17 cellular contexts compared by ENCODE assay signal in the genomic region with DNA sequence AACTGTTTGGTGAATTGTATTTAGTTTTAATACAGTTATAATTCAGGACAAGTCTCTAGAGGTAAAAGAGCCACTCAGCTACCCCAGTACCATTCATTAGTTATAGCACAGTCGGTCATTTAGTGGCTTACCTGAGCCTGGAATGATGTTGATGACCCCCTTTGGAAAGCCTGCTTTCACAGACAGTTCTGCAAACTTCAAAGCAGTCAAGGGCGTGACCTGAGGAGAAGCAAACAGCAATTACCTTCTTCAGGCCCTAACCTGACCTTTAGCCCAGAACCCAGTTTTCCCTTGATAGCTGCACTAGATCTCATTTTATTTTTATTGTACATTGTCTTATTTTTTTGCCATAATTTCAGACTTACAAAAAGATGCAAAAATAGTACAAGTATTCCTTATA. TPM values are rescaled to one million over a fixed set of nuclear protein-coding genes. Genes with fewer than 3 reads are reported as not detected.
DNase-seq lines count a peak whose midpoint lies in the region; ATAC-seq, FAIRE-seq and TF ChIP-seq lines count a peak whose summit lies in the region.
"Had no signal": no experiment of that assay in that cellular context is flagged by ENCODE, and none has a peak within 500 bp of the region (broad histone marks: within the 10 kb centered on the region; RNA-seq: fewer than 3 reads in every experiment).

No MANE protein-coding gene starts in this region.

- intact Hi-C loops in HepG2 (cut with micrococcal nuclease; ENCODE audit: unreplicated experiment): no loop called here
- intact Hi-C loops in right lobe of liver (cut with DNase I): no loop called here

- no peak overlapping the region for H2AFZ ChIP-seq in HepG2 (ENCODE audit: low read length)

- no peaks in the 10 kb centered on the region for H4K20me1 ChIP-seq in HepG2 (ENCODE audit: insufficient read depth, low read length)

- no peak overlapping the region for H3K4me3 ChIP-seq in HepG2 (replicated peaks in 1 of 3; ENCODE audit: insufficient read depth in 1 of 3, low read depth in 2 of 3, low read length in 3 of 3)
- no peak overlapping the region for H3K4me3 ChIP-seq in right lobe of liver
- H3K4me3 ChIP-seq: GM12878 had no signal

- no peaks in the 10 kb centered on the region for H3K9me3 Mint-ChIP-seq in nephron
- H3K9me3 Mint-ChIP-seq: CD14-positive monocyte; CD8-positive, alpha-beta memory T cell; HFFc6; IgD-negative memory B cell had no signal

- H3K27me3 ChIP-seq in HepG2 (ENCODE audit: control insufficient read depth in 1 of 2, insufficient read depth in 2 of 2, low read length in 2 of 2) (no peaks in the 10 kb centered on the region), right lobe of liver (no peaks in the 10 kb centered on the region)

- H3K4me3 Mint-ChIP-seq in nephron: no peak overlapping the region
- H3K4me3 Mint-ChIP-seq: CD14-positive monocyte; CD8-positive, alpha-beta memory T cell; HFFc6; IgD-negative memory B cell had no signal

- H3K27me3 Mint-ChIP-seq in nephron (ENCODE audit: low read depth): no peaks in the 10 kb centered on the region
- H3K27me3 Mint-ChIP-seq: CD8-positive, alpha-beta memory T cell; IgD-negative memory B cell had no signal

- no peak overlapping the region for H3K9ac ChIP-seq in HepG2 (ENCODE audit: insufficient read depth, low read depth, low read length)

- peaks cover 6% of the 10 kb centered on the region; the same call in 1 of the 2 replicates for H3K4me1 ChIP-seq in HepG2 (ENCODE audit: insufficient read depth, low read length)
- no peaks in the 10 kb centered on the region for H3K4me1 ChIP-seq in right lobe of liver

- H3K27ac Mint-ChIP-seq in nephron: peak overlapping the region in 2 of 3 experiments; percentile 43 to 67
- H3K27ac Mint-ChIP-seq: CD14-positive monocyte; CD8-positive, alpha-beta memory T cell; HFFc6; IgD-negative memory B cell had no signal

- no TSS peak for BruUV-seq in HepG2 (replicated peaks; lab: Mats Ljungman, UMichigan)

- CTCF ChIA-PET in HepG2 (lab: Yijun Ruan, JAX; ENCODE audit: low intra/inter-chr PET ratio, low total read pairs): no interaction called here

- no peaks in the 10 kb centered on the region for H3K36me3 Mint-ChIP-seq in nephron (ENCODE audit: low read depth)
- H3K36me3 Mint-ChIP-seq: CD8-positive, alpha-beta memory T cell had no signal

- TF ChIP-seq CTCF in HepG2 (CRISPR knock-in tag; IDR thresholded peaks at IDR 0.05): no peak
- no peak for TF ChIP-seq CTCF in right lobe of liver (IDR thresholded peaks at IDR 0.05)
- no peak for TF ChIP-seq CTCF in nephron (IDR thresholded peaks at IDR 0.05; ENCODE audit: unreplicated experiment in 3 of 3)

- no peak for FAIRE-seq in HepG2 (lab: Jason Lieb, UNC)
- FAIRE-seq: GM12878, H1 had no signal

- H3K36me3 ChIP-seq in HepG2 (replicated peaks in 1 of 2; ENCODE audit: control insufficient read depth in 1 of 2, insufficient read depth in 2 of 2, low read length in 2 of 2) (no peaks in the 10 kb centered on the region), right lobe of liver (no peaks in the 10 kb centered on the region)

- no peaks in the 10 kb centered on the region for H3K9me3 ChIP-seq in HepG2 (ENCODE audit: low read length)
- H3K9me3 ChIP-seq in right lobe of liver: no peaks in the 10 kb centered on the region
- H3K9me3 ChIP-seq: Caco-2 had no signal

- TF ChIP-seq RAD21 in HepG2 (CRISPR knock-in tag; IDR thresholded peaks at IDR 0.05): no peak

- TF ChIP-seq POLR2A in HepG2 (IDR thresholded peaks at IDR 0.05; ENCODE audit: insufficient read depth in 1 of 2, low read depth in 2 of 2, low read length in 2 of 2) (no peak), right lobe of liver (IDR thresholded peaks at IDR 0.05) (no peak)

- no peak for ATAC-seq in HepG2
- no peak for ATAC-seq in right lobe of liver
- no peak for ATAC-seq in HG03097 (IDR thresholded peaks at IDR 0.05; ENCODE audit: low FRiP score, unreplicated experiment)
- ATAC-seq: GM12878 had no signal

- DNase-seq in HepG2 (ENCODE audit: low spot score) (peak; percentile 14), right lobe of liver (no peak), LoVo (ENCODE audit: low spot score) (peak; percentile 62), HPDE6-E6E7 (ENCODE audit: extremely low spot score) (no peak), Ammon's horn (ENCODE audit: low spot score) (no peak)
- DNase-seq: CD8-positive, alpha-beta memory T cell; HCEC 1CT; HFFc6; KG1 had no signal

- TF ChIP-seq EP300 in HepG2 (IDR thresholded peaks at IDR 0.05; ENCODE audit: low read depth in 2 of 2, low read length in 2 of 2): no peak
- no peak for TF ChIP-seq EP300 in HepG2 (CRISPR knock-in tag; IDR thresholded peaks at IDR 0.05; ENCODE audit: borderline replicate concordance)

- no peaks in the 10 kb centered on the region for H3K79me2 ChIP-seq in HepG2 (ENCODE audit: insufficient read depth, low read length)

- no peak overlapping the region for H3K4me2 ChIP-seq in HepG2 (ENCODE audit: low read depth, low read length)

- in situ Hi-C loops in HepG2 (cut with HindIII; ENCODE audit: extremely low pct_ligation_motif_present, low pct_unique_long_range_greater_than_20kb): no loop called here

- POLR2A ChIA-PET in HepG2 (lab: Yijun Ruan, JAX): no interaction called here

- H3K27ac ChIP-seq in HepG2 (ENCODE audit: extremely low read length, insufficient read depth, low read length): no peak overlapping the region
- H3K27ac ChIP-seq in right lobe of liver: no peak overlapping the region
- H3K27ac ChIP-seq: HL-60 had no signal

- H3K4me1 Mint-ChIP-seq in nephron: peaks cover 11% of the 10 kb centered on the region

- WGBS in HepG2 (ENCODE audit: low lambda C conversion rate): 3% methylated on average over 2 of the region's 2 CpGs
- WGBS in right lobe of liver (ENCODE audit: insufficient coverage, low coverage, low lambda C conversion rate, missing lambda C conversion rate): 79% methylated on average over 2 of the region's 2 CpGs

RNA-seq across cellular contexts. Expression of a gene that starts 43.8 kb away (rescaled TPM):
- total RNA-seq in HepG2 (2016; rRNA removed; fragmentation: Illumina TruSeq; extraction: Trizol) (0.40 and 0.87 TPM in 2 replicates), right lobe of liver (under 1 TPM; 0.15 to 0.90 (median 0.28) TPM)
- total RNA-seq in HepG2 (2016; cell fraction: cytosol; rRNA removed; fragmentation: Illumina TruSeq; extraction: Trizol; ENCODE audit: low read depth): under 0.01 and 0.09 TPM in 2 replicates
- total RNA-seq in HepG2 (2016; cell fraction: insoluble cytoplasmic fraction; rRNA removed; fragmentation: Illumina TruSeq; extraction: Trizol): 0.59 and 0.87 TPM in 2 replicates
- total RNA-seq in HepG2 (2016; cell fraction: membrane; rRNA removed; fragmentation: Illumina TruSeq; extraction: Trizol): 0.17 and 0.25 TPM in 2 replicates
- 0.75 and 1.5 TPM in 2 replicates for total RNA-seq in HepG2 (2016; cell fraction: nucleus; rRNA removed; fragmentation: Illumina TruSeq; extraction: Trizol)
- polyA plus RNA-seq in HepG2 (2011; rRNA removed): 4.0 and 4.6 TPM in 2 replicates
- 2.2 and 3.0 TPM in 2 replicates for polyA plus RNA-seq in HepG2 (2011; cell fraction: cytosol; rRNA removed)
- polyA plus RNA-seq in HepG2 (2011; cell fraction: nucleus; rRNA removed): 3.5 and 4.1 TPM in 2 replicates
- polyA plus RNA-seq in HepG2 (2012): 1.9 and 3.4 TPM in 2 replicates
- 0.02 and 0.03 TPM in 2 replicates for polyA plus RNA-seq in HepG2 (2016; cell fraction: cytosol; fragmentation: Illumina TruSeq; extraction: Trizol; ENCODE audit: low read depth)
- 0.71 and 0.83 TPM in 2 replicates for polyA plus RNA-seq in HepG2 (2016; cell fraction: insoluble cytoplasmic fraction; fragmentation: Illumina TruSeq; extraction: Trizol; ENCODE audit: low read depth)
- polyA plus RNA-seq in HepG2 (2016; cell fraction: membrane; fragmentation: Illumina TruSeq; extraction: Trizol; ENCODE audit: low read depth): 0.06 and 0.12 TPM in 2 replicates
- polyA plus RNA-seq in HepG2 (2016; cell fraction: nucleus; fragmentation: Illumina TruSeq; extraction: Trizol; ENCODE audit: insufficient read depth, low read depth): 0.62 and 1.1 TPM in 2 replicates
- polyA minus RNA-seq in HepG2 (2011; rRNA and poly(A)+ RNA removed; ENCODE audit: low replicate concordance): 0.49 and 4.9 TPM in 2 replicates
- polyA minus RNA-seq in HepG2 (2011; cell fraction: cytosol; rRNA and poly(A)+ RNA removed): 3.2 and 3.6 TPM in 2 replicates
- 10.1 and 11.7 TPM in 2 replicates for polyA minus RNA-seq in HepG2 (2011; cell fraction: nucleus; rRNA and poly(A)+ RNA removed)
- polyA plus RNA-seq: CD8-positive, alpha-beta memory T cell had no signal

RNA-seq across cellular contexts. Expression of a gene that starts 54.4 kb away (rescaled TPM):
- total RNA-seq in HepG2 (2016; rRNA removed; fragmentation: Illumina TruSeq; extraction: Trizol) (38.1 and 51.5 TPM in 2 replicates), right lobe of liver (1 to 10 TPM; 2.1 to 7.7 (median 6.1) TPM)
- total RNA-seq in HepG2 (2016; cell fraction: cytosol; rRNA removed; fragmentation: Illumina TruSeq; extraction: Trizol; ENCODE audit: low read depth): 18.0 and 20.8 TPM in 2 replicates
- 36.7 and 52.0 TPM in 2 replicates for total RNA-seq in HepG2 (2016; cell fraction: insoluble cytoplasmic fraction; rRNA removed; fragmentation: Illumina TruSeq; extraction: Trizol)
- total RNA-seq in HepG2 (2016; cell fraction: membrane; rRNA removed; fragmentation: Illumina TruSeq; extraction: Trizol): 20.7 and 21.6 TPM in 2 replicates
- 13.0 and 14.4 TPM in 2 replicates for total RNA-seq in HepG2 (2016; cell fraction: nucleus; rRNA removed; fragmentation: Illumina TruSeq; extraction: Trizol)
- 4.5 and 5.7 TPM in 2 replicates for polyA plus RNA-seq in HepG2 (2011; rRNA removed)
- 5.2 and 5.8 TPM in 2 replicates for polyA plus RNA-seq in HepG2 (2011; cell fraction: cytosol; rRNA removed)
- polyA plus RNA-seq in HepG2 (2011; cell fraction: nucleus; rRNA removed): 2.0 and 2.5 TPM in 2 replicates
- 8.4 and 15.0 TPM in 2 replicates for polyA plus RNA-seq in HepG2 (2012)
- polyA plus RNA-seq in HepG2 (2016; cell fraction: cytosol; fragmentation: Illumina TruSeq; extraction: Trizol; ENCODE audit: low read depth): 13.1 and 13.3 TPM in 2 replicates
- polyA plus RNA-seq in HepG2 (2016; cell fraction: insoluble cytoplasmic fraction; fragmentation: Illumina TruSeq; extraction: Trizol; ENCODE audit: low read depth): 30.0 and 32.6 TPM in 2 replicates
- polyA plus RNA-seq in HepG2 (2016; cell fraction: membrane; fragmentation: Illumina TruSeq; extraction: Trizol; ENCODE audit: low read depth): 12.7 and 13.5 TPM in 2 replicates
- 12.6 and 19.4 TPM in 2 replicates for polyA plus RNA-seq in HepG2 (2016; cell fraction: nucleus; fragmentation: Illumina TruSeq; extraction: Trizol; ENCODE audit: insufficient read depth, low read depth)
- polyA minus RNA-seq in HepG2 (2011; rRNA and poly(A)+ RNA removed; ENCODE audit: low replicate concordance): 3.9 and 12.6 TPM in 2 replicates
- 2.9 and 5.5 TPM in 2 replicates for polyA minus RNA-seq in HepG2 (2011; cell fraction: cytosol; rRNA and poly(A)+ RNA removed)
- 6.6 and 7.3 TPM in 2 replicates for polyA minus RNA-seq in HepG2 (2011; cell fraction: nucleus; rRNA and poly(A)+ RNA removed)

Comparison
In these comparisons a context has a peak if more than half of its experiments do, and no peak if none do; other contexts are left out.
1. DNase-seq: peak in HepG2 (single experiment) and LoVo (single experiment); none in right lobe of liver (0 of 3), HPDE6-E6E7 (single experiment) and Ammon's horn (single experiment).